16 cellular contexts compared by ENCODE assay signal in genomic region chr13:75452564-75452963, GRCh38. TPM values are rescaled to one million over a fixed set of nuclear protein-coding genes. Genes with fewer than 3 reads are reported as not detected.
A peak's percentile ranks its signal among the peaks of the same experiment; 100 is the strongest.
DNase-seq lines count a peak whose midpoint lies in the region; ATAC-seq, FAIRE-seq and TF ChIP-seq lines count a peak whose summit lies in the region.
"Had no signal": no experiment of that assay in that cellular context is flagged by ENCODE, and none has a peak within 500 bp of the region (broad histone marks: within the 10 kb centered on the region; RNA-seq: fewer than 3 reads in every experiment).

No MANE protein-coding gene starts in this region.

- intact Hi-C loops in gastrocnemius medialis (cut with DNase I; ENCODE audit: low total_unique reads), result loop anchor here (10.0 kb wide), 1 partner anchor 312 kb away; no protein-coding TSS in a partner anchor

- DNase-seq in HEK293T (ENCODE audit: extremely low spot score) (no peak), bronchial epithelial cell (ENCODE audit: low read depth) (peak; percentile 56), keratinocyte (ENCODE audit: low read depth, low spot score) (peak; percentile 26), gastrocnemius medialis (no peak), A172 (ENCODE audit: low spot score) (no peak), GM12892 (ENCODE audit: insufficient read length) (no peak)
- no peak for DNase-seq in activated effector memory CD4-positive, alpha-beta T cell treated with Interleukin-2 at 50 U/mL for 16 hours
- DNase-seq: Karpas-422; NCI-H2171; stimulated activated CD4-positive, alpha-beta T cell treated with anti-CD3 and anti-CD28 coated beads, Interleukin-4, amount 100 ng/mL, for 4 hours; stimulated activated naive CD4-positive, alpha-beta T cell; WERI-Rb-1 had no signal

- peak overlapping the region; percentile 45 for H3K9ac ChIP-seq in keratinocyte (ENCODE audit: control insufficient read depth, extremely low read depth, insufficient read depth, low read length)

- ATAC-seq in gastrocnemius medialis (peak; percentile 17 to 33), GM21360 (IDR thresholded peaks at IDR 0.05; ENCODE audit: unreplicated experiment) (no peak)
- ATAC-seq: GM12878, SK-N-SH treated with all-trans-retinoic acid at 6 μM for 48 hours had no signal

- in situ Hi-C loops in gastrocnemius medialis (cut with MboI; ENCODE audit: low sequenced_read_pairs in 4 of 4), result no loop called here

- dilution Hi-C loops in keratinocyte (cut with MboI; ENCODE audit: extremely low pct_ligation_motif_present, low sequenced_read_pairs), result no loop called here

- H4K20me1 ChIP-seq in keratinocyte (ENCODE audit: control insufficient read depth, extremely low read depth, insufficient read depth, low read length), result no peaks in the 10 kb centered on the region

- POLR2A ChIA-PET in HEK293T (lab: Yijun Ruan, JAX), result no interaction called here

- H3K36me3 ChIP-seq in bronchial epithelial cell (ENCODE audit: control insufficient read depth, insufficient read depth, low read length) (no peaks in the 10 kb centered on the region), keratinocyte (ENCODE audit: control insufficient read depth in 2 of 2, extremely low read depth in 1 of 2, insufficient read depth in 2 of 2, low read length in 2 of 2) (no peaks in the 10 kb centered on the region), gastrocnemius medialis (no peaks in the 10 kb centered on the region)
- H3K36me3 ChIP-seq: prostate gland, WERI-Rb-1 had no signal

- H3K27me3 ChIP-seq in bronchial epithelial cell (ENCODE audit: control insufficient read depth, insufficient read depth, low read length), result no peaks in the 10 kb centered on the region
- no peaks in the 10 kb centered on the region for H3K27me3 ChIP-seq in keratinocyte (ENCODE audit: control insufficient read depth, extremely low read depth, insufficient read depth, low read length)
- H3K27me3 ChIP-seq in gastrocnemius medialis, result no peaks in the 10 kb centered on the region

- H3K79me2 ChIP-seq in keratinocyte (ENCODE audit: control insufficient read depth, insufficient read depth, low read length), result peaks cover 7% of the 10 kb centered on the region

- no peaks in the 10 kb centered on the region for H3K9me1 ChIP-seq in keratinocyte (ENCODE audit: control insufficient read depth, extremely low read depth, insufficient read depth, low read length)

- H2AFZ ChIP-seq in keratinocyte (ENCODE audit: control insufficient read depth, low read length), result peak overlapping the region; percentile 48

- TF ChIP-seq CTCF in bronchial epithelial cell (IDR thresholded peaks at IDR 0.05; ENCODE audit: insufficient read depth, low read length, severe bottlenecking) (no peak), keratinocyte (optimal IDR thresholded peaks at IDR 0.05 in 1 of 3, IDR thresholded peaks at IDR 0.05 in 1 of 3, conservative IDR thresholded peaks at IDR 0.05 in 1 of 3; ENCODE audit: extremely low read depth in 1 of 3, insufficient read depth in 2 of 3, low read length in 3 of 3) (no peak), gastrocnemius medialis (IDR thresholded peaks at IDR 0.05 in 4 of 5, conservative IDR thresholded peaks at IDR 0.05 in 1 of 5) (no peak)

- TF ChIP-seq POLR2A in gastrocnemius medialis (IDR thresholded peaks at IDR 0.05) (no peak), GM12892 (IDR thresholded peaks at IDR 0.05; ENCODE audit: low read depth, low read length) (no peak)

- H3K9me3 ChIP-seq in keratinocyte (ENCODE audit: control insufficient read depth, low read depth, low read length) (no peaks in the 10 kb centered on the region), gastrocnemius medialis (no peaks in the 10 kb centered on the region)
- H3K9me3 ChIP-seq: prostate gland had no signal

- no peak overlapping the region for H3K4me3 ChIP-seq in bronchial epithelial cell (ENCODE audit: low read depth, low read length)
- peak overlapping the region in 2 of 3 experiments; percentile 5 to 23 for H3K4me3 ChIP-seq in keratinocyte (ENCODE audit: control insufficient read depth in 2 of 3, extremely low read depth in 1 of 3, insufficient read depth in 2 of 3, low read depth in 1 of 3, low read length in 3 of 3)
- peak overlapping the region in 1 of 4 donors; percentile 11 for H3K4me3 ChIP-seq in gastrocnemius medialis
- H3K4me3 ChIP-seq: GM12878, prostate gland had no signal

- peak overlapping the region; percentile 50 for H3K4me2 ChIP-seq in keratinocyte (ENCODE audit: control insufficient read depth, extremely low read depth, insufficient read depth, low read depth, low read length)

- H3K27ac ChIP-seq in keratinocyte (ENCODE audit: control insufficient read depth, insufficient read depth, low read length) (peak overlapping the region; percentile 67), gastrocnemius medialis (peak overlapping the region; percentile 85 to 98 (median 92))
- H3K27ac ChIP-seq: prostate gland, WERI-Rb-1 had no signal

- H3K4me1 ChIP-seq in keratinocyte (ENCODE audit: control insufficient read depth, extremely low read depth, insufficient read depth, low read length), result peaks cover 41% of the 10 kb centered on the region
- H3K4me1 ChIP-seq in gastrocnemius medialis, result peaks cover 38 to 51% of the 10 kb centered on the region in 2 donors
- H3K4me1 ChIP-seq: prostate gland had no signal

- CTCF ChIA-PET in HEK293T (lab: Yijun Ruan, JAX), result interaction anchor here (1.6 kb wide), 1 partner anchor 20 kb away, joined by 4 read pairs; no protein-coding TSS in a partner anchor

- no peak for FAIRE-seq in bronchial epithelial cell (lab: Jason Lieb, UNC)
- FAIRE-seq in keratinocyte (lab: Jason Lieb, UNC), result peak; percentile 57
- FAIRE-seq in GM12892 (lab: Jason Lieb, UNC), result no peak
- FAIRE-seq: GM12878 had no signal

TF ChIP-seq in HEK293T, 16 proteins besides CTCF, POLR2A, EP300 and RAD21:
- TF ChIP-seq, protein P1, sequence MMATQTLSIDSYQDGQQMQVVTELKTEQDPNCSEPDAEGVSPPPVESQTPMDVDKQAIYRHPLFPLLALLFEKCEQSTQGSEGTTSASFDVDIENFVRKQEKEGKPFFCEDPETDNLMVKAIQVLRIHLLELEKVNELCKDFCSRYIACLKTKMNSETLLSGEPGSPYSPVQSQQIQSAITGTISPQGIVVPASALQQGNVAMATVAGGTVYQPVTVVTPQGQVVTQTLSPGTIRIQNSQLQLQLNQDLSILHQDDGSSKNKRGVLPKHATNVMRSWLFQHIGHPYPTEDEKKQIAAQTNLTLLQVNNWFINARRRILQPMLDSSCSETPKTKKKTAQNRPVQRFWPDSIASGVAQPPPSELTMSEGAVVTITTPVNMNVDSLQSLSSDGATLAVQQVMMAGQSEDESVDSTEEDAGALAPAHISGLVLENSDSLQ (IDR thresholded peaks at IDR 0.05), result peak; percentile 24; the same call in 1 of the 2 replicates
- no peak for TF ChIP-seq TARDBP (IDR thresholded peaks at IDR 0.05)

RNA-seq across cellular contexts. Expression of gene TBC1D4, which starts 29.4 kb away (rescaled TPM):
- total RNA-seq in bronchial epithelial cell (10.3 and 12.4 TPM in 2 replicates), gastrocnemius medialis (100 to 1,000 TPM in 3 of 4 donors, 10 to 100 TPM in 1; 49.9 to 279 (median 211) TPM)
- 14.2 to 18.7 TPM (median 16.6 TPM) in 3 replicates for polyA plus RNA-seq in keratinocyte
- polyA plus RNA-seq in keratinocyte (2011; ENCODE audit: low read depth), result 30.1 TPM
- polyA plus RNA-seq in keratinocyte (2011; cell fraction: cytosol; rRNA removed), result 10.9 and 11.1 TPM in 2 replicates
- 22.4 and 24.4 TPM in 2 replicates for polyA plus RNA-seq in keratinocyte (2011; cell fraction: nucleus; rRNA removed)
- 6.7 and 11.5 TPM in 2 replicates for polyA plus RNA-seq in keratinocyte (2012; ENCODE audit: low replicate concordance)
- 23.7 to 36.2 TPM (median 32.1 TPM) in 3 replicates for polyA minus RNA-seq in keratinocyte
- polyA minus RNA-seq in keratinocyte (2011; cell fraction: cytosol; rRNA and poly(A)+ RNA removed), result 21.7 TPM
- 34.5 and 37.9 TPM in 2 replicates for polyA minus RNA-seq in keratinocyte (2011; cell fraction: nucleus; rRNA and poly(A)+ RNA removed)
- 5.9 and 6.8 TPM in 2 replicates for total RNA-seq in A172 (2014; rRNA removed; shearing (Covaris generic))
- 34.0 TPM for polyA plus RNA-seq in GM12892 (2012; ENCODE audit: missing spikeins)

Comparison
In these comparisons a context has a peak if more than half of its experiments do, and no peak if none do; other contexts are left out.
1. DNase-seq: peak in bronchial epithelial cell (single experiment) and keratinocyte (single experiment); none in HEK293T (single experiment), gastrocnemius medialis (0 of 2), A172 (single experiment), GM12892 (single experiment) and activated effector memory CD4-positive, alpha-beta T cell treated with Interleukin-2 at 50 U/mL for 16 hours (single experiment).